ENCODE assay signal across 29 cellular contexts in genomic region chr1:41164727-41165126, GRCh38.
"Had no signal": no experiment of that assay in that cellular context is flagged by ENCODE, and none has a peak within 500 bp of the region (broad histone marks: within the 10 kb centered on the region; RNA-seq: fewer than 3 reads in every experiment).

No MANE protein-coding gene starts in this region.

- H3K4me2 ChIP-seq: hepatocyte had no signal

- FAIRE-seq: endometrium, endothelial cell of umbilical vein, frontal cortex had no signal

- DNase-seq: colonic mucosa; cortex of kidney; dermis blood vessel endothelial cell; dorsolateral prefrontal cortex; effector CD4-positive, alpha-beta T cell; effector CD8-positive, alpha-beta T cell; effector memory CD4-positive, alpha-beta T cell; effector memory CD8-positive, alpha-beta T cell; endodermal cell; erythroblast; esophagus squamous epithelium; foreskin fibroblast; foreskin keratinocyte; foreskin melanocyte; gastrocnemius medialis; glutamatergic neuron; head of caudate nucleus; heart left ventricle; heart right ventricle had no signal

- H3K9me3 ChIP-seq: colonic mucosa, gastrocnemius medialis, gastroesophageal sphincter had no signal

- H3K4me3 Mint-ChIP-seq: dendritic cell treated with granulocyte-macrophage colony-stimulating factor and Interleukin-4, amounts not matched to agents 40 ng/mL and 50 ng/mL, for 4 days; effector memory CD8-positive, alpha-beta T cell; endodermal cell had no signal

- H3K4me3 ChIP-seq: colonic mucosa, coronary artery, dorsolateral prefrontal cortex, esophagus muscularis mucosa, esophagus squamous epithelium, gastrocnemius medialis, gastroesophageal sphincter, heart left ventricle, heart right ventricle, hepatocyte had no signal

- H2AFZ ChIP-seq: hepatocyte had no signal

- ATAC-seq: effector memory CD8-positive, alpha-beta T cell; esophagus mucosa; foreskin keratinocyte; gastrocnemius medialis; gastroesophageal sphincter; heart left ventricle; heart right ventricle had no signal

- H3K4me1 ChIP-seq: colonic mucosa, esophagus muscularis mucosa, esophagus squamous epithelium, foreskin keratinocyte, gastrocnemius medialis, gastroesophageal sphincter had no signal

- H3K27me3 Mint-ChIP-seq: dendritic cell treated with granulocyte-macrophage colony-stimulating factor and Interleukin-4, amounts not matched to agents 40 ng/mL and 50 ng/mL, for 4 days; effector memory CD8-positive, alpha-beta T cell had no signal

- H3K27ac ChIP-seq: colonic mucosa, coronary artery, dorsolateral prefrontal cortex, epithelial cell of prostate, esophagus muscularis mucosa, esophagus squamous epithelium, foreskin keratinocyte, gastrocnemius medialis, gastroesophageal sphincter, heart left ventricle, heart right ventricle, hepatocyte had no signal

- H3K36me3 ChIP-seq: colonic mucosa had no signal

- H3K27ac Mint-ChIP-seq: dendritic cell treated with granulocyte-macrophage colony-stimulating factor and Interleukin-4, amounts not matched to agents 40 ng/mL and 50 ng/mL, for 4 days; effector memory CD8-positive, alpha-beta T cell; endodermal cell had no signal

- H3K27me3 ChIP-seq: colonic mucosa, dorsolateral prefrontal cortex, esophagus muscularis mucosa, esophagus squamous epithelium, foreskin keratinocyte, gastrocnemius medialis, gastroesophageal sphincter, heart left ventricle, heart right ventricle, hepatocyte had no signal
